ENCODE assay signal across 15 cellular contexts in genomic region chr10:47230957-47231356, GRCh38.
DNase-seq lines count a peak whose midpoint lies in the region; ATAC-seq and TF ChIP-seq lines count a peak whose summit lies in the region.
"Had no signal": no experiment of that assay in that cellular context is flagged by ENCODE, and none has a peak within 500 bp of the region (broad histone marks: within the 10 kb centered on the region; RNA-seq: fewer than 3 reads in every experiment).

No MANE protein-coding gene starts in this region.

- ATAC-seq in CD8-positive, alpha-beta T cell: no peak
- ATAC-seq in T-cell (replicated peaks in 1 of 4) (no peak), gastrocnemius medialis (peak; percentile 46 to 56)
- ATAC-seq in activated naive CD8-positive, alpha-beta T cell treated with anti-CD3 and anti-CD28 coated beads, Interleukin-2, amount 10 ng/mL, durations not matched to agents 7 days and 5 days (ENCODE audit: low read depth): no peak
- ATAC-seq: GM12878 had no signal

- H3K27ac ChIP-seq in CD8-positive, alpha-beta T cell (ENCODE audit: low read depth, low read length): no peak overlapping the region
- peak overlapping the region in 1 of 4 donors; percentile 40 for H3K27ac ChIP-seq in gastrocnemius medialis
- H3K27ac ChIP-seq: GM23248 had no signal

- no peak overlapping the region for H3K4me3 ChIP-seq in CD8-positive, alpha-beta T cell (ENCODE audit: low read depth, low read length)
- H3K4me3 ChIP-seq in gastrocnemius medialis: no peak overlapping the region
- H3K4me3 ChIP-seq: GM12878, GM23248 had no signal

- no peaks in the 10 kb centered on the region for H3K27me3 Mint-ChIP-seq in CD8-positive, alpha-beta T cell (ENCODE audit: low read depth)
- H3K27me3 Mint-ChIP-seq in T-cell: no peaks in the 10 kb centered on the region
- no peaks in the 10 kb centered on the region for H3K27me3 Mint-ChIP-seq in activated naive CD8-positive, alpha-beta T cell treated with anti-CD3 and anti-CD28 coated beads, Interleukin-2, amount 10 ng/mL, durations not matched to agents 7 days and 5 days
- H3K27me3 Mint-ChIP-seq: CD4-positive, alpha-beta memory T cell had no signal

- H3K9me3 ChIP-seq in CD8-positive, alpha-beta T cell (ENCODE audit: low read length): no peaks in the 10 kb centered on the region
- no peaks in the 10 kb centered on the region for H3K9me3 ChIP-seq in gastrocnemius medialis

- peak overlapping the region; percentile 78 for H3K27ac Mint-ChIP-seq in CD8-positive, alpha-beta T cell
- peak overlapping the region; percentile 89 for H3K27ac Mint-ChIP-seq in T-cell
- no peak overlapping the region for H3K27ac Mint-ChIP-seq in activated naive CD8-positive, alpha-beta T cell treated with anti-CD3 and anti-CD28 coated beads, Interleukin-2, amount 10 ng/mL, durations not matched to agents 7 days and 5 days

- no peaks in the 10 kb centered on the region for H3K36me3 Mint-ChIP-seq in CD8-positive, alpha-beta T cell
- peaks cover 4% of the 10 kb centered on the region for H3K36me3 Mint-ChIP-seq in T-cell
- peaks cover 4% of the 10 kb centered on the region for H3K36me3 Mint-ChIP-seq in activated naive CD8-positive, alpha-beta T cell treated with anti-CD3 and anti-CD28 coated beads, Interleukin-2, amount 10 ng/mL, durations not matched to agents 7 days and 5 days

- in situ Hi-C loops in gastrocnemius medialis (cut with MboI; ENCODE audit: low sequenced_read_pairs in 4 of 4): no loop called here

- H3K4me1 ChIP-seq in CD8-positive, alpha-beta T cell (ENCODE audit: insufficient read depth, low read length): peaks cover 10% of the 10 kb centered on the region
- H3K4me1 ChIP-seq in gastrocnemius medialis: peaks cover 4 to 9% of the 10 kb centered on the region in 2 donors
- H3K4me1 ChIP-seq: Caco-2 had no signal

- H3K9me3 Mint-ChIP-seq in CD8-positive, alpha-beta T cell: peaks cover 3% of the 10 kb centered on the region
- H3K9me3 Mint-ChIP-seq in T-cell: peaks cover 0 to 5% (median 3%) of the 10 kb centered on the region in 3 donors
- H3K9me3 Mint-ChIP-seq in activated naive CD8-positive, alpha-beta T cell treated with anti-CD3 and anti-CD28 coated beads, Interleukin-2, amount 10 ng/mL, durations not matched to agents 7 days and 5 days: no peaks in the 10 kb centered on the region

- H3K4me1 Mint-ChIP-seq in CD8-positive, alpha-beta T cell (ENCODE audit: low read depth): peaks cover 17% of the 10 kb centered on the region
- H3K4me1 Mint-ChIP-seq in T-cell: peaks cover 9 to 15% (median 12%) of the 10 kb centered on the region in 3 donors
- H3K4me1 Mint-ChIP-seq in activated naive CD8-positive, alpha-beta T cell treated with anti-CD3 and anti-CD28 coated beads, Interleukin-2, amount 10 ng/mL, durations not matched to agents 7 days and 5 days: peaks cover 9% of the 10 kb centered on the region

- H3K4me3 Mint-ChIP-seq in CD8-positive, alpha-beta T cell: no peak overlapping the region
- no peak overlapping the region for H3K4me3 Mint-ChIP-seq in T-cell
- peak overlapping the region; percentile 41 for H3K4me3 Mint-ChIP-seq in activated naive CD8-positive, alpha-beta T cell treated with anti-CD3 and anti-CD28 coated beads, Interleukin-2, amount 10 ng/mL, durations not matched to agents 7 days and 5 days

- CTCF ChIA-PET in CD8-positive, alpha-beta T cell (lab: Charles Lee): no interaction called here
- CTCF ChIA-PET in T-cell (lab: Charles Lee): no interaction called here

- POLR2A ChIA-PET in CD8-positive, alpha-beta T cell (lab: Charles Lee): no interaction called here
- POLR2A ChIA-PET in T-cell (lab: Charles Lee): no interaction called here
- POLR2A ChIA-PET in activated naive CD8-positive, alpha-beta T cell treated with anti-CD3 and anti-CD28 coated beads, Interleukin-2, amount 10 ng/mL, durations not matched to agents 7 days and 5 days (lab: Charles Lee): no interaction called here

- no peaks in the 10 kb centered on the region for H3K27me3 ChIP-seq in CD8-positive, alpha-beta T cell (ENCODE audit: insufficient read depth, low read length)
- no peaks in the 10 kb centered on the region for H3K27me3 ChIP-seq in gastrocnemius medialis

- DNase-seq in CD8-positive, alpha-beta T cell: no peak
- DNase-seq in T-cell (no peak), gastrocnemius medialis (no peak), GDM1 (lab: John Stamatoyannopoulos, UW) (no peak)
- no peak for DNase-seq in activated naive CD8-positive, alpha-beta T cell treated with anti-CD3 and anti-CD28 coated beads, Interleukin-2, amount 10 ng/mL, durations not matched to agents 7 days and 5 days
- DNase-seq in stimulated activated naive CD4-positive, alpha-beta T cell treated with Interleukin-2 at 50 U/mL for 16 hours (lab: John Stamatoyannopoulos, UW): no peak
- DNase-seq: C1 segment of cervical spinal cord; CD4-positive, alpha-beta memory T cell; DMS153; DND-41; GM23248; H7; HCEC 1CT had no signal

- TF ChIP-seq POLR2A in gastrocnemius medialis (IDR thresholded peaks at IDR 0.05): no peak

- no peaks in the 10 kb centered on the region for H3K36me3 ChIP-seq in CD8-positive, alpha-beta T cell (ENCODE audit: insufficient read depth, low read length)
- no peaks in the 10 kb centered on the region for H3K36me3 ChIP-seq in gastrocnemius medialis

- TF ChIP-seq CTCF in CD8-positive, alpha-beta T cell (IDR thresholded peaks at IDR 0.05): no peak
- TF ChIP-seq CTCF in gastrocnemius medialis (IDR thresholded peaks at IDR 0.05 in 4 of 5, conservative IDR thresholded peaks at IDR 0.05 in 1 of 5): no peak

- intact Hi-C loops in CD8-positive, alpha-beta T cell (cut with DNase I, micrococcal nuclease): loop anchor here in 1 of 2 experiments (2.0 kb wide), 1 partner anchor 14 kb away; no protein-coding TSS in a partner anchor
- intact Hi-C loops in gastrocnemius medialis (cut with DNase I; ENCODE audit: low total_unique reads): no loop called here

Comparison
In these comparisons a context has a peak if more than half of its experiments do, and no peak if none do; other contexts are left out.
1. ATAC-seq: peak in gastrocnemius medialis (2 of 2); none in CD8-positive, alpha-beta T cell (single experiment), T-cell (0 of 4) and activated naive CD8-positive, alpha-beta T cell treated with anti-CD3 and anti-CD28 coated beads, Interleukin-2, amount 10 ng/mL, durations not matched to agents 7 days and 5 days (single experiment).